ENCODE assay signal across 8 cellular contexts in the genomic region with DNA sequence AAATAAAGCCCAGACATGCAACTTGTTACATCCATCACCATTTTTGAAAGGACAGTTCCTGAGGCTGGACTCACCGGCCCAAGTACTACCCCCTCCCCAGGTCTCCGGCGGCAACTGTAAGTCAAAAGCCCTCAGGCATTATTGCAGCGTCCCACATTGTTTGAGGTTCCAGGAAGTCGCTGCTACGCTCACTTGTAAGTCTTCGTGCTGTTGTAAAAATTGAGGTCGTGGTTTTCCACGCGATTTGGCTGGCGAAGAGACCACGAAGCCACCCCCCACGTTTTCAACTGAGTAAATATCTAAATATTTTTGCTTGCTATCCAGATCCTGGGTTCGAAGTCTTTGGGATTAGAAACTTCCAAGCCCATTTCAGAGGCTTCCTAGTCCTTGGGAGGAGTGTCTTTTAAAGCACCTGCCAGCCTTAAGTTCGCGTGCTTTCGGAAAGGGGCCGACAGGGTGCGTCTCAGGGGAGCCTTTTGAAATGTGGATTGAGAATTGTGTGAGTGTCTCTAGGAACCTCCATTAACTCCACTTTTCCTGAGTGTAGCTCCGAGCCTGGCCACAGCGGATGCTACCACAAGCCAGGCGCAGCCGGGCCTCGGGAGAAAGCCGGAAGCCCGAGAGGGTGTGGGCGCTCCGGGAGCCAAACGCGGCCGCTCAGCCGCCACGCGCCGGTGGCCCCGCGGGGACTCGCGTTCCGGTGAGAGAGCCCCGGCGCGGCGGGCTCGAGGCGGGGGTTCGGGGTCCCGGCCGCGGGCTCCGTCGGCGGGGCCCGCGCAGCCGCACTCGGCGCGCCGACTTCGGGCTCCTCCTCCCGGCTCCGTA. TPM values are rescaled to one million over a fixed set of nuclear protein-coding genes. Genes with fewer than 3 reads are reported as not detected.
DNase-seq lines count a peak whose midpoint lies in the region; ATAC-seq and TF ChIP-seq lines count a peak whose summit lies in the region.

A gene with protein sequence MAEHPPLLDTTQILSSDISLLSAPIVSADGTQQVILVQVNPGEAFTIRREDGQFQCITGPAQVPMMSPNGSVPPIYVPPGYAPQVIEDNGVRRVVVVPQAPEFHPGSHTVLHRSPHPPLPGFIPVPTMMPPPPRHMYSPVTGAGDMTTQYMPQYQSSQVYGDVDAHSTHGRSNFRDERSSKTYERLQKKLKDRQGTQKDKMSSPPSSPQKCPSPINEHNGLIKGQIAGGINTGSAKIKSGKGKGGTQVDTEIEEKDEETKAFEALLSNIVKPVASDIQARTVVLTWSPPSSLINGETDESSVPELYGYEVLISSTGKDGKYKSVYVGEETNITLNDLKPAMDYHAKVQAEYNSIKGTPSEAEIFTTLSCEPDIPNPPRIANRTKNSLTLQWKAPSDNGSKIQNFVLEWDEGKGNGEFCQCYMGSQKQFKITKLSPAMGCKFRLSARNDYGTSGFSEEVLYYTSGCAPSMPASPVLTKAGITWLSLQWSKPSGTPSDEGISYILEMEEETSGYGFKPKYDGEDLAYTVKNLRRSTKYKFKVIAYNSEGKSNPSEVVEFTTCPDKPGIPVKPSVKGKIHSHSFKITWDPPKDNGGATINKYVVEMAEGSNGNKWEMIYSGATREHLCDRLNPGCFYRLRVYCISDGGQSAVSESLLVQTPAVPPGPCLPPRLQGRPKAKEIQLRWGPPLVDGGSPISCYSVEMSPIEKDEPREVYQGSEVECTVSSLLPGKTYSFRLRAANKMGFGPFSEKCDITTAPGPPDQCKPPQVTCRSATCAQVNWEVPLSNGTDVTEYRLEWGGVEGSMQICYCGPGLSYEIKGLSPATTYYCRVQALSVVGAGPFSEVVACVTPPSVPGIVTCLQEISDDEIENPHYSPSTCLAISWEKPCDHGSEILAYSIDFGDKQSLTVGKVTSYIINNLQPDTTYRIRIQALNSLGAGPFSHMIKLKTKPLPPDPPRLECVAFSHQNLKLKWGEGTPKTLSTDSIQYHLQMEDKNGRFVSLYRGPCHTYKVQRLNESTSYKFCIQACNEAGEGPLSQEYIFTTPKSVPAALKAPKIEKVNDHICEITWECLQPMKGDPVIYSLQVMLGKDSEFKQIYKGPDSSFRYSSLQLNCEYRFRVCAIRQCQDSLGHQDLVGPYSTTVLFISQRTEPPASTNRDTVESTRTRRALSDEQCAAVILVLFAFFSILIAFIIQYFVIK (plus strand): TSS at position 812 of the 825 bp plus-strand sequence. CDS start 30,279 bp downstream, outside the sequence.

- H4K20me1 ChIP-seq in HCT116 (ENCODE audit: insufficient read depth), result no peaks in the 10 kb centered on the region

- H3K9me3 ChIP-seq in HCT116 (ENCODE audit: control insufficient read depth in 1 of 2, insufficient read depth in 1 of 2, low read depth in 1 of 2, low read length in 2 of 2), result peaks cover 0 to 11% of the 10 kb centered on the region in 2 experiments; a peak in 1 of 4 replicates
- H3K9me3 ChIP-seq in liver (ENCODE audit: control insufficient read depth in 4 of 4, low read length in 3 of 4), result peaks cover 0 to 23% (median 5%) of the 10 kb centered on the region in 4 donors

- H3K4me2 ChIP-seq in HCT116 (ENCODE audit: low read length), result peak within 1 kb of the TSS; percentile 71

- TF ChIP-seq RAD21 in HCT116 (IDR thresholded peaks at IDR 0.05; ENCODE audit: low read depth) (no peak), liver (IDR thresholded peaks at IDR 0.05) (peak in 1 of 2 donors; percentile 6)

- TSS peak; percentile 84 for BruUV-seq in HCT116 (replicated peaks; lab: Mats Ljungman, UMichigan)

- H3K4me1 ChIP-seq in HCT116 (ENCODE audit: control insufficient read depth in 1 of 2, insufficient read depth in 2 of 2, low read length in 2 of 2), result peaks cover 11 to 18% of the 10 kb centered on the region in 2 experiments; a peak in 3 of 4 replicates
- H3K4me1 ChIP-seq in liver (ENCODE audit: control insufficient read depth in 4 of 4, insufficient read depth in 4 of 4, low read length in 3 of 4), result peaks cover 0 to 15% (median 3%) of the 10 kb centered on the region in 4 donors

- no peaks in the 10 kb centered on the region for H3K9me2 ChIP-seq in HCT116 (ENCODE audit: insufficient read depth)

- H3K27ac ChIP-seq in HCT116 (ENCODE audit: low read depth, low read length) (peak within 1 kb of the TSS; percentile 97), liver (ENCODE audit: low read depth in 1 of 2, low read length in 2 of 2) (peak within 1 kb of the TSS; percentile 98 to 99)

- no peaks in the 10 kb centered on the region for H3K36me3 ChIP-seq in HCT116 (ENCODE audit: control insufficient read depth in 1 of 2, insufficient read depth in 2 of 2, low read length in 2 of 2)
- H3K36me3 ChIP-seq in liver (ENCODE audit: control insufficient read depth in 4 of 4, insufficient read depth in 3 of 4, low read depth in 1 of 4, low read length in 3 of 4), result no peaks in the 10 kb centered on the region

- H3K36me3 Mint-ChIP-seq in activated B cell treated with CpG ODN at 0.5 μM for 24 hours (ENCODE audit: low read depth), result peaks cover 5% of the 10 kb centered on the region

- POLR2A ChIA-PET in HCT116 (lab: Charles Lee) (interaction anchor here (1.5 to 1.6 kb wide), 2 partner anchors 20 to 469 kb away, joined by 3 read pairs; partner anchors contain the start of genes CAB39L and SETDB2), activated B cell treated with CpG ODN at 0.5 μM for 24 hours (lab: Charles Lee) (interaction anchor here (1.0 to 2.2 kb wide), 7 partner anchors 136 to 881 kb away, joined by 3 to 16 read pairs (median 6); partner anchors contain the start of genes CAB39L, MED4, PHF11 and SETDB2)

- peak within 1 kb of the TSS; percentile 74 for H3K9ac ChIP-seq in HCT116 (ENCODE audit: low read length)
- H3K9ac ChIP-seq in liver (ENCODE audit: low read depth in 1 of 2, low read length in 2 of 2), result peak within 1 kb of the TSS; percentile 87 to 100

- H3K4me1 Mint-ChIP-seq in activated B cell treated with CpG ODN at 0.5 μM for 24 hours, result peaks cover 42% of the 10 kb centered on the region

- CTCF ChIA-PET in HCT116 (lab: Charles Lee), result no interaction called here
- CTCF ChIA-PET in activated B cell treated with CpG ODN at 0.5 μM for 24 hours (lab: Charles Lee), result interaction anchor here (0.8 kb wide), 1 partner anchor 33 kb away, joined by 3 read pairs; no protein-coding TSS in a partner anchor

- H3K27me3 ChIP-seq in HCT116 (ENCODE audit: insufficient read depth, low read length), result no peaks in the 10 kb centered on the region
- H3K27me3 ChIP-seq in liver (ENCODE audit: control insufficient read depth in 4 of 4, insufficient read depth in 4 of 4, low read length in 3 of 4), result no peaks in the 10 kb centered on the region

- H3K4me3 Mint-ChIP-seq in activated B cell treated with CpG ODN at 0.5 μM for 24 hours, result peak within 1 kb of the TSS; percentile 95

- ATAC-seq in HCT116 (peak; percentile 66), activated B cell treated with CpG ODN at 0.5 μM for 24 hours (ENCODE audit: low read depth) (peak; percentile 11)

- H2AFZ ChIP-seq in HCT116 (ENCODE audit: low read depth, low read length, poor library complexity, severe bottlenecking), result peak within 1 kb of the TSS; percentile 72

- TF ChIP-seq CTCF in HCT116 (IDR thresholded peaks at IDR 0.05 in 2 of 3, conservative IDR thresholded peaks at IDR 0.05 in 1 of 3; ENCODE audit: borderline replicate concordance in 1 of 3, insufficient read depth in 1 of 3, low read depth in 2 of 3, low read length in 2 of 3), result no peak
- TF ChIP-seq CTCF in activated B cell treated with CpG ODN at 0.5 μM for 24 hours (IDR thresholded peaks at IDR 0.05), result no peak
- peak; percentile 5 for TF ChIP-seq CTCF in liver (IDR thresholded peaks at IDR 0.05; ENCODE audit: low read depth, low read length, missing input control)

- DNase-seq in NCI-H1092 (lab: John Stamatoyannopoulos, UW), result peak; percentile 53
- DNase-seq in NCI-H1092 treated with DMSO at 0.1 percent for 48 hours (lab: John Stamatoyannopoulos, UW), result no peak
- peak; percentile 29 for DNase-seq in HCT116 (ENCODE audit: low read depth, low spot score)
- peak; percentile 69 for DNase-seq in NCI-H146 treated with DMSO at 0.1 percent for 48 hours (lab: John Stamatoyannopoulos, UW; ENCODE audit: unreplicated experiment)
- DNase-seq in activated B cell treated with CpG ODN at 0.5 μM for 24 hours, result peak; percentile 82
- DNase-seq in dermis microvascular lymphatic vessel endothelial cell (ENCODE audit: low read depth in 2 of 2), result peak; percentile 28 to 58
- DNase-seq in stimulated activated CD4-positive, alpha-beta T cell treated with anti-CD3 and anti-CD28 coated beads, TNF-alpha, amount 100 ng/mL, for 1 hour (ENCODE audit: low read depth in 3 of 3, low spot score in 1 of 3), result peak; percentile 6 to 17 (median 10)

- peak within 1 kb of the TSS; percentile 58 to 62 for H3K4me3 ChIP-seq in HCT116 (replicated peaks in 1 of 2; ENCODE audit: low read depth in 1 of 2, low read length in 2 of 2)
- H3K4me3 ChIP-seq in liver (ENCODE audit: low read depth in 1 of 3, low read length in 3 of 3), result peak within 1 kb of the TSS; percentile 93 to 97 (median 96)

- H3K79me2 ChIP-seq in HCT116 (ENCODE audit: insufficient read depth, low read length), result peaks cover 36% of the 10 kb centered on the region

- RAD21 ChIA-PET in HCT116 (lab: Charles Lee; ENCODE audit: low non-redundant PET in 1 of 2, low total read pairs in 2 of 2, uncharacterized antibody in 2 of 2, unreplicated experiment in 2 of 2), result no interaction called here

- 1% methylated on average over 63 of the region's 63 CpGs for whole genome bisulfite sequencing in liver

- intact Hi-C loops in HCT116 (cut with micrococcal nuclease), result loop anchor here (5.0 kb wide), 1 partner anchor 122 kb away; no protein-coding TSS in a partner anchor
- intact Hi-C loops in activated B cell treated with CpG ODN at 0.5 μM for 24 hours (cut with micrococcal nuclease), result loop anchor here (1.0 to 5.0 kb wide), 8 partner anchors 135 to 1397 kb away; partner anchors contain the start of genes ITM2B, KPNA3, NUDT15 and RCBTB1

- H3K27ac Mint-ChIP-seq in activated B cell treated with CpG ODN at 0.5 μM for 24 hours, result peak within 1 kb of the TSS; percentile 98

- no peak for TF ChIP-seq POLR2A in HCT116 (IDR thresholded peaks at IDR 0.05; ENCODE audit: borderline replicate concordance, extremely low read depth, insufficient read depth, insufficient read length)

- peaks cover 13% of the 10 kb centered on the region for H3K9me3 Mint-ChIP-seq in activated B cell treated with CpG ODN at 0.5 μM for 24 hours

- H3K27me3 Mint-ChIP-seq in activated B cell treated with CpG ODN at 0.5 μM for 24 hours, result no peaks in the 10 kb centered on the region

TF ChIP-seq in HCT116, 20 proteins besides CTCF, POLR2A, EP300 and RAD21 (continues in another document):
- TF ChIP-seq ZFX (IDR thresholded peaks at IDR 0.05) (peak; percentile 54; the same call in 1 of the 2 replicates), FOSL1 (IDR thresholded peaks at IDR 0.05; ENCODE audit: low read depth) (no peak), EZH2 (IDR thresholded peaks at IDR 0.05) (no peak)

TF ChIP-seq in liver, 16 proteins besides CTCF, POLR2A, EP300 and RAD21 (continues in another document):
- TF ChIP-seq HNF4A (conservative IDR thresholded peaks at IDR 0.05) (no peak), GABPA (IDR thresholded peaks at IDR 0.05 in 1 of 2, conservative IDR thresholded peaks at IDR 0.05 in 1 of 2) (no peak), TAF1 (conservative IDR thresholded peaks at IDR 0.05) (peak; percentile 10)

RNA-seq across cellular contexts. Expression of the gene that starts here (rescaled TPM):
- 30.5 TPM for total RNA-seq in HCT116 (2021; ENCODE audit: unreplicated experiment)
- polyA plus RNA-seq in HCT116 (2012), result 12.3 and 14.2 TPM in 2 replicates
- 30.3 and 34.1 TPM in 2 replicates for total RNA-seq in activated B cell treated with CpG ODN at 0.5 μM for 24 hours
- 38.4 and 48.3 TPM in 2 replicates for total RNA-seq in dermis microvascular lymphatic vessel endothelial cell
- total RNA-seq in liver, result 10 to 100 TPM; 37.3 to 89.5 TPM
- 10 to 100 TPM; 25.2 to 26.8 TPM for polyA plus RNA-seq in liver
